In genomic region chr1:25430666-25431494, GRCh38 we compare ENCODE assay signal across 1 cellular context.
A peak's percentile ranks its signal among the peaks of the same experiment; 100 is the strongest.
TF ChIP-seq lines count a peak whose summit lies in the region.

Gene MACO1 (plus strand): TSS chr1:25430897. CDS start chr1:25431099, 202 bp downstream.

TF ChIP-seq in K562, 482 proteins besides CTCF, POLR2A, EP300 and RAD21 (continued from another document and continues in another):
- TF ChIP-seq CHAMP1 (IDR thresholded peaks at IDR 0.05): no peak
- no peak for TF ChIP-seq GTF2A2 (tag; IDR thresholded peaks at IDR 0.05)
- no peak for TF ChIP-seq COPS2 (conservative IDR thresholded peaks at IDR 0.05)
- TF ChIP-seq ZEB2 (IDR thresholded peaks at IDR 0.05): no peak
- TF ChIP-seq POLR2G (IDR thresholded peaks at IDR 0.05; ENCODE audit: low read depth, low read length): peak; percentile 70; the same call in 1 of the 2 replicates
- TF ChIP-seq ZNF76 (CRISPR knock-in tag; IDR thresholded peaks at IDR 0.05; ENCODE audit: borderline replicate concordance): no peak
- TF ChIP-seq ZNF133 (CRISPR knock-in tag; IDR thresholded peaks at IDR 0.05): no peak
- TF ChIP-seq ZNF347 (CRISPR knock-in tag; IDR thresholded peaks at IDR 0.05; ENCODE audit: low read depth): no peak
- no peak for TF ChIP-seq ZNF592 (IDR thresholded peaks at IDR 0.05)
- TF ChIP-seq KHSRP (IDR thresholded peaks at IDR 0.05): no peak
- no peak for TF ChIP-seq ZNF780A (CRISPR knock-in tag; IDR thresholded peaks at IDR 0.05)
- no peak for TF ChIP-seq SNIP1 (IDR thresholded peaks at IDR 0.05; ENCODE audit: low read depth)
- TF ChIP-seq ZNF134 (CRISPR knock-in tag; conservative IDR thresholded peaks at IDR 0.05): no peak
- peak; percentile 98 for TF ChIP-seq NEUROD1 (IDR thresholded peaks at IDR 0.05; ENCODE audit: borderline replicate concordance, low read depth, low read length, partially characterized antibody)
- TF ChIP-seq HOMEZ (CRISPR knock-in tag; IDR thresholded peaks at IDR 0.05): no peak
- TF ChIP-seq SP1 (CRISPR knock-in tag; IDR thresholded peaks at IDR 0.05): no peak
- no peak for TF ChIP-seq ZNF280A (IDR thresholded peaks at IDR 0.05; ENCODE audit: low read depth, partially characterized antibody)
- TF ChIP-seq IRF2 (CRISPR knock-in tag; IDR thresholded peaks at IDR 0.05): no peak
- TF ChIP-seq GTF2E2 (tag; IDR thresholded peaks at IDR 0.05): no peak
- TF ChIP-seq XRCC5 (IDR thresholded peaks at IDR 0.05; ENCODE audit: low read depth, low read length): no peak
- no peak for TF ChIP-seq MAX (CRISPR knock-in tag; IDR thresholded peaks at IDR 0.05)
- TF ChIP-seq MCM3 (IDR thresholded peaks at IDR 0.05): no peak
- 0 out of 2 replicates have a peak, but pooled peaks have one; percentile 66 for TF ChIP-seq FOXP1 (CRISPR knock-in tag; IDR thresholded peaks at IDR 0.05)
- no peak for TF ChIP-seq DACH1 (IDR thresholded peaks at IDR 0.05; ENCODE audit: partially characterized antibody)
- TF ChIP-seq FIP1L1 (IDR thresholded peaks at IDR 0.05; ENCODE audit: low read depth, low read length, poor library complexity, severe bottlenecking): no peak
- TF ChIP-seq DDX20 (tag; IDR thresholded peaks at IDR 0.05; ENCODE audit: low read depth): no peak
- no peak for TF ChIP-seq SREBF2 (CRISPR knock-in tag; IDR thresholded peaks at IDR 0.05)
- TF ChIP-seq EZH2 (IDR thresholded peaks at IDR 0.05; ENCODE audit: borderline replicate concordance, low read depth, low read length): no peak
- peak; percentile 58; the same call in 1 of the 2 replicates for TF ChIP-seq ETS1 (conservative IDR thresholded peaks at IDR 0.05; ENCODE audit: control insufficient read depth, low read depth, low read length)
- TF ChIP-seq HIVEP1 (CRISPR knock-in tag; IDR thresholded peaks at IDR 0.05): no peak
- no peak for TF ChIP-seq RBM17 (IDR thresholded peaks at IDR 0.05; ENCODE audit: borderline replicate concordance, low read depth, low read length)
- TF ChIP-seq ZNF398 (CRISPR knock-in tag; IDR thresholded peaks at IDR 0.05): no peak
- peak; percentile 41 for TF ChIP-seq SMAD1 (IDR thresholded peaks at IDR 0.05; ENCODE audit: low read depth, low read length, partially characterized antibody)
- no peak for TF ChIP-seq DPF2 (IDR thresholded peaks at IDR 0.05)
- no peak for TF ChIP-seq TAF9B (IDR thresholded peaks at IDR 0.05; ENCODE audit: partially characterized antibody)
- TF ChIP-seq FOS (IDR thresholded peaks at IDR 0.05; ENCODE audit: extremely low read depth, insufficient read length): peak; percentile 100
- no peak for TF ChIP-seq YBX1 (IDR thresholded peaks at IDR 0.05)
- no peak for TF ChIP-seq FOXP4 (CRISPR knock-in tag; IDR thresholded peaks at IDR 0.05; ENCODE audit: borderline replicate concordance)
- TF ChIP-seq THAP12 (CRISPR knock-in tag; IDR thresholded peaks at IDR 0.05): peak; percentile 57; the same call in 1 of the 2 replicates
- TF ChIP-seq SMARCE1 (IDR thresholded peaks at IDR 0.05): no peak
- TF ChIP-seq MAFG (tag; conservative IDR thresholded peaks at IDR 0.05): no peak
- TF ChIP-seq PTBP1 (IDR thresholded peaks at IDR 0.05; ENCODE audit: low read depth, low read length): no peak
- TF ChIP-seq NFE2 (IDR thresholded peaks at IDR 0.05; ENCODE audit: low read depth): no peak
- no peak for TF ChIP-seq NFIX (CRISPR knock-in tag; IDR thresholded peaks at IDR 0.05; ENCODE audit: low read depth)
- no peak for TF ChIP-seq ZNF41 (CRISPR knock-in tag; conservative IDR thresholded peaks at IDR 0.05)
- TF ChIP-seq CREB3L1 (IDR thresholded peaks at IDR 0.05; ENCODE audit: borderline replicate concordance, low read depth): no peak
